ENCODE assay signal across 8 cellular contexts in genomic region chr6:40328376-40328987, GRCh38.
DNase-seq lines count a peak whose midpoint lies in the region; ATAC-seq and TF ChIP-seq lines count a peak whose summit lies in the region.

No MANE protein-coding gene starts in this region.

- no peak overlapping the region for H2AFZ ChIP-seq in OCI-LY7 (ENCODE audit: low read length)

- no peak overlapping the region for H3K4me2 ChIP-seq in OCI-LY7 (ENCODE audit: low read length)

- TF ChIP-seq POLR2A in breast epithelium (IDR thresholded peaks at IDR 0.05): no peak

- H3K4me1 ChIP-seq in OCI-LY7 (ENCODE audit: insufficient read depth, low read length, poor library complexity, severe bottlenecking) (peaks cover 15% of the 10 kb centered on the region), breast epithelium (no peaks in the 10 kb centered on the region), mucosa of descending colon (ENCODE audit: low read depth) (no peaks in the 10 kb centered on the region)

- H3K27me3 ChIP-seq in AG04450 (ENCODE audit: control insufficient read depth, insufficient read depth, low read length) (no peaks in the 10 kb centered on the region), breast epithelium (no peaks in the 10 kb centered on the region)

- CTCF ChIA-PET in AG04450 (lab: Charles Lee): no interaction called here
- CTCF ChIA-PET in HEK293T (lab: Yijun Ruan, JAX): interaction anchor here (0.5 to 1.0 kb wide), 4 partner anchors 9 to 126 kb away, joined by 3 to 4 read pairs (median 3); no protein-coding TSS in a partner anchor
- CTCF ChIA-PET in OCI-LY7 (lab: Charles Lee; ENCODE audit: unreplicated experiment): no interaction called here

- no peaks in the 10 kb centered on the region for H3K9me3 ChIP-seq in AG04450 (ENCODE audit: control insufficient read depth, insufficient read depth, low read length)
- no peaks in the 10 kb centered on the region for H3K9me3 ChIP-seq in OCI-LY7 (ENCODE audit: low read length)
- H3K9me3 ChIP-seq in breast epithelium: no peaks in the 10 kb centered on the region
- H3K9me3 ChIP-seq in mucosa of descending colon: no peaks in the 10 kb centered on the region

- no peaks in the 10 kb centered on the region for H3K79me2 ChIP-seq in OCI-LY7 (ENCODE audit: insufficient read depth, low read depth, low read length)

- no peak for DNase-seq in AG04450 (ENCODE audit: low read depth, low spot score)
- peak; percentile 47 for DNase-seq in HEK293T (ENCODE audit: extremely low spot score)
- DNase-seq in OCI-LY7 (ENCODE audit: low spot score): peak; percentile 13
- DNase-seq in breast epithelium (ENCODE audit: low spot score in 2 of 2): peak; percentile 50 to 63
- DNase-seq in mucosa of descending colon: peak in 2 of 3 donors; percentile 65 to 74
- DNase-seq in amygdala (lab: John Stamatoyannopoulos, UW): no peak

- no peaks in the 10 kb centered on the region for H3K9me2 ChIP-seq in OCI-LY7 (ENCODE audit: insufficient read depth, low read length)

- H3K36me3 ChIP-seq in OCI-LY7 (ENCODE audit: insufficient read depth, low read length) (no peaks in the 10 kb centered on the region), breast epithelium (no peaks in the 10 kb centered on the region), mucosa of descending colon (ENCODE audit: low read depth) (no peaks in the 10 kb centered on the region)

- H3K27ac ChIP-seq in AG04450 (ENCODE audit: low read depth, low read length): no peak overlapping the region
- H3K27ac ChIP-seq in OCI-LY7 (ENCODE audit: low read depth, low read length, poor library complexity, severe bottlenecking): no peak overlapping the region
- H3K27ac ChIP-seq in breast epithelium: no peak overlapping the region

- H4K20me1 ChIP-seq in OCI-LY7 (ENCODE audit: insufficient read depth, low read length): no peaks in the 10 kb centered on the region

- 0 out of 2 replicates have a peak, but pooled peaks have one; percentile 9 for TF ChIP-seq CTCF in AG04450 (IDR thresholded peaks at IDR 0.05; ENCODE audit: low read depth, low read length)
- TF ChIP-seq CTCF in OCI-LY7 (conservative IDR thresholded peaks at IDR 0.05; ENCODE audit: low read length): peak; percentile 83
- TF ChIP-seq CTCF in breast epithelium (IDR thresholded peaks at IDR 0.05): peak in 2 of 3 donors; percentile 71 to 90
- peak; percentile 63 for TF ChIP-seq CTCF in mucosa of descending colon (IDR thresholded peaks at IDR 0.05)

- POLR2A ChIA-PET in AG04450 (lab: Yijun Ruan, JAX) (no interaction called here), HEK293T (lab: Yijun Ruan, JAX) (no interaction called here), OCI-LY7 (lab: Charles Lee) (no interaction called here)

- ATAC-seq in mucosa of descending colon: peak; percentile 88
- no peak for ATAC-seq in GM18511 (IDR thresholded peaks at IDR 0.05; ENCODE audit: unreplicated experiment)
- no peak for ATAC-seq in GM18502 (IDR thresholded peaks at IDR 0.05; ENCODE audit: poor library complexity, unreplicated experiment)

- intact Hi-C loops in OCI-LY7 (cut with micrococcal nuclease; ENCODE audit: unreplicated experiment) (loop anchor here (2.0 kb wide), 1 partner anchor 516 kb away; no protein-coding TSS in a partner anchor), breast epithelium (cut with DNase I; ENCODE audit: low total_unique reads) (no loop called here), mucosa of descending colon (cut with DNase I, micrococcal nuclease) (no loop called here)

- no TSS peak for BruUV-seq in OCI-LY7 (replicated peaks; lab: Mats Ljungman, UMichigan)

- H3K4me3 ChIP-seq in AG04450 (ENCODE audit: low read depth, low read length): no peak overlapping the region
- H3K4me3 ChIP-seq in OCI-LY7 (ENCODE audit: low read depth, low read length, poor library complexity, severe bottlenecking): no peak overlapping the region
- no peak overlapping the region for H3K4me3 ChIP-seq in breast epithelium
- H3K4me3 ChIP-seq in mucosa of descending colon: no peak overlapping the region

TF ChIP-seq in HEK293T, 16 proteins besides CTCF, POLR2A, EP300 and RAD21:
- TF ChIP-seq CTBP1 (IDR thresholded peaks at IDR 0.05; ENCODE audit: borderline replicate concordance): 0 out of 2 replicates have a peak, but pooled peaks have one; percentile 29
- no peak for TF ChIP-seq ARNT (IDR thresholded peaks at IDR 0.05)
- no peak for TF ChIP-seq LEF1 (IDR thresholded peaks at IDR 0.05; ENCODE audit: borderline replicate concordance)
- TF ChIP-seq FOXM1 (IDR thresholded peaks at IDR 0.05; ENCODE audit: borderline replicate concordance): no peak

Comparison
In these comparisons a context has a peak if more than half of its experiments do, and no peak if none do; other contexts are left out.
1. DNase-seq: peak in HEK293T (single experiment), OCI-LY7 (single experiment), breast epithelium (2 of 2) and mucosa of descending colon (2 of 3); none in AG04450 (single experiment) and amygdala (0 of 56).
2. CTCF ChIP-seq: peak in every context shown above with its lines; median percentile 83 in OCI-LY7; 80 in breast epithelium; 63 in mucosa of descending colon; 9 in AG04450.